15 cellular contexts compared by ENCODE assay signal in the genomic region with DNA sequence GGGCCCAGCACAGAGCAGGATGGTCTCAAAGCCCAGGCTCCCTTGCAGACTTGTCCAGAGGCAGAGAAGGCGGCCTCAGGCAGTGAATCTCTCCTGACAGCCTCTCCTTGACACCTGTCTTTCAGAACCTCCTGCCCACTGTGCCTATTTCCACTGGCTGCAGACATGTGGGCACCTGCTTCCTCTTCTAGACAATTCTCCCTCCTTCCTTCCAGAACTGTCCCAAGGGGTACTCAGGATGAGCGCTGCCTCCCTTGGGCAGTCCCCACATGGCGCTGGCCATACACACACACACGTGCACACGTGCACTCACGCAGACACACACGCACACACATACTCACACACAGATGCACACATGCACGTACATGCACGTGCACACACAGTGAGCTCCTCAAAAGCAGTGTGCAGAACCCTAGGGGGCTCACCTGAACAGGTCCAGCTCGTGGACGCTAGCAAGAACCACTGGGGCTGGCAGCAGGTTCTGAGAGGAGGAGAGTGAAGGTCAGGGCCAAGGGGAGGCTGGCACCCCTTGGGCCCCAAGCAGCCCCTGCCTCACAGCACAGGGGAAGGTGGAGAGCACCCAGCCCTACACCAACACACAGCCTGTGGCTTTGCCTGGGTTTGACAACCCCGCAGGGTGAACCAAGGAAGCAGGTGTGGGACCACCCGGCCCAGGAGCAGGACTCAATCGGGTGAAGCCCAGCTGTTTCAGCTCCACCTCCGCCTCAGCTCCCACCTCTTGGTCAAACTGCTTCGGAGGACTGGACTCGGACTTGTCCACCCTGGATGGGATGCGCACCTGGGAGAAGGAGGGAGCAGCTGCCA. TPM values are rescaled to one million over a fixed set of nuclear protein-coding genes. Genes with fewer than 3 reads are reported as not detected.
DNase-seq lines count a peak whose midpoint lies in the region; ATAC-seq and TF ChIP-seq lines count a peak whose summit lies in the region.
"Had no signal": no experiment of that assay in that cellular context is flagged by ENCODE, and none has a peak within 500 bp of the region (broad histone marks: within the 10 kb centered on the region; RNA-seq: fewer than 3 reads in every experiment).

No MANE protein-coding gene starts in this region.

- H3K36me3 ChIP-seq in BLaER1 treated with 17β-estradiol and CSF1 and Interleukin-3, amounts not matched to agents 10 nM and 100 nM, result no peaks in the 10 kb centered on the region
- H3K36me3 ChIP-seq in GM06990 (ENCODE audit: control insufficient read depth, insufficient read depth, low read length) (peaks cover 2% of the 10 kb centered on the region), Peyer's patch (no peaks in the 10 kb centered on the region)
- H3K36me3 ChIP-seq: breast epithelium, heart left ventricle had no signal

- H3K4me3 ChIP-seq in BLaER1 treated with 17β-estradiol and CSF1 and Interleukin-3, amounts not matched to agents 10 nM and 100 nM, result peak overlapping the region in 9 of 10 experiments; percentile 38 to 64 (median 59); a peak in 14 of 20 replicates
- H3K4me3 ChIP-seq in GM06990 (replicated peaks; ENCODE audit: low read depth, low read length) (peak overlapping the region; percentile 61), Peyer's patch (peak overlapping the region in 1 of 4 donors; percentile 22)
- H3K4me3 ChIP-seq: testis had no signal

- ATAC-seq in HG03571 (IDR thresholded peaks at IDR 0.05; ENCODE audit: unreplicated experiment), result no peak
- no peak for ATAC-seq in HG03457 (IDR thresholded peaks at IDR 0.05; ENCODE audit: unreplicated experiment)

- peaks cover 0 to 47% (median 0%) of the 10 kb centered on the region in 11 experiments; a peak in 6 of 22 replicates for H3K27me3 ChIP-seq in BLaER1 treated with 17β-estradiol and CSF1 and Interleukin-3, amounts not matched to agents 10 nM and 100 nM
- H3K27me3 ChIP-seq in GM06990 (replicated peaks; ENCODE audit: control insufficient read depth, insufficient read depth, low read length) (no peaks in the 10 kb centered on the region), Peyer's patch (no peaks in the 10 kb centered on the region)
- H3K27me3 ChIP-seq: breast epithelium, heart left ventricle, testis had no signal

- peaks cover 76 to 98% (median 95%) of the 10 kb centered on the region in 10 experiments for H3K4me1 ChIP-seq in BLaER1 treated with 17β-estradiol and CSF1 and Interleukin-3, amounts not matched to agents 10 nM and 100 nM
- H3K4me1 ChIP-seq in Peyer's patch, result peaks cover 0 to 23% (median 15%) of the 10 kb centered on the region in 4 donors
- H3K4me1 ChIP-seq: breast epithelium, testis had no signal

- no peak for TF ChIP-seq POLR2A in Peyer's patch (IDR thresholded peaks at IDR 0.05)

- H3K9ac ChIP-seq in BLaER1 treated with 17β-estradiol and CSF1 and Interleukin-3, amounts not matched to agents 10 nM and 100 nM, result peak overlapping the region in 9 of 11 experiments; percentile 61 to 83 (median 73); a peak in 17 of 22 replicates

- H3K4me2 ChIP-seq in BLaER1 treated with 17β-estradiol and CSF1 and Interleukin-3, amounts not matched to agents 10 nM and 100 nM, result peak overlapping the region; percentile 96 to 100 (median 99)

- TF ChIP-seq CTCF in GM06990 (IDR thresholded peaks at IDR 0.05; ENCODE audit: insufficient read depth, low read length, poor library complexity, severe bottlenecking) (no peak), Peyer's patch (IDR thresholded peaks at IDR 0.05) (no peak)

- H3K27ac ChIP-seq in BLaER1 treated with 17β-estradiol and CSF1 and Interleukin-3, amounts not matched to agents 10 nM and 100 nM, result peak overlapping the region in 9 of 11 experiments; percentile 24 to 91 (median 76); a peak in 17 of 22 replicates
- H3K27ac ChIP-seq in Peyer's patch, result peak overlapping the region in 3 of 4 donors; percentile 74 to 89 (median 81)
- H3K27ac ChIP-seq: testis had no signal

- no peaks in the 10 kb centered on the region for H3K9me3 ChIP-seq in BLaER1 treated with 17β-estradiol and CSF1 and Interleukin-3, amounts not matched to agents 10 nM and 100 nM (replicated peaks in 1 of 11)
- H3K9me3 ChIP-seq in Peyer's patch, result no peaks in the 10 kb centered on the region
- H3K9me3 ChIP-seq: breast epithelium, heart left ventricle, testis had no signal

- peaks cover 0 to 40% (median 13%) of the 10 kb centered on the region in 11 experiments; a peak in 14 of 22 replicates for H4K20me1 ChIP-seq in BLaER1 treated with 17β-estradiol and CSF1 and Interleukin-3, amounts not matched to agents 10 nM and 100 nM

- DNase-seq in GM06990 (ENCODE audit: extremely low read depth, insufficient read length), result no peak
- DNase-seq in Peyer's patch, result peak in 1 of 3 donors; percentile 59
- peak; percentile 4 for DNase-seq in iPS-NIHi11 (ENCODE audit: low spot score)
- no peak for DNase-seq in NCI-H1930 (lab: John Stamatoyannopoulos, UW)
- DNase-seq in Ammon's horn (ENCODE audit: low spot score), result no peak
- DNase-seq: Calu3, GOT3, NCI-H2029, T-helper 9 cell, testis had no signal

RNA-seq across cellular contexts. Expression of a gene that starts 8.1 kb away (rescaled TPM):
- 100 to 1,000 TPM; 182 to 597 (median 307) TPM for total RNA-seq in Peyer's patch

RNA-seq across cellular contexts. Expression of a gene that starts 11.3 kb away (rescaled TPM):
- 10 to 100 TPM in 1 of 4 donors, 1 to 10 TPM in 3; 5.4 to 14.9 (median 6.3) TPM for total RNA-seq in Peyer's patch

RNA-seq across cellular contexts. Expression of a gene that starts 27.6 kb away (rescaled TPM):
- 100 to 1,000 TPM in 2 of 4 donors, 10 to 100 TPM in 2; 82.8 to 201 (median 111) TPM for total RNA-seq in Peyer's patch

RNA-seq across cellular contexts. Expression of a gene that starts 45.3 kb away (rescaled TPM):
- total RNA-seq in Peyer's patch, result 10 to 100 TPM in 1 of 4 donors, 1 to 10 TPM in 2, not detected in 1; 2.0 to 14.0 (median 2.5) TPM

RNA-seq across cellular contexts. Expression of a gene that starts 54.0 kb away (rescaled TPM):
- total RNA-seq in Peyer's patch, result 10 to 100 TPM in 1 of 4 donors, 1 to 10 TPM in 3; 1.2 to 37.1 (median 5.4) TPM
